ENCODE assay signal across 23 cellular contexts in the genomic region with DNA sequence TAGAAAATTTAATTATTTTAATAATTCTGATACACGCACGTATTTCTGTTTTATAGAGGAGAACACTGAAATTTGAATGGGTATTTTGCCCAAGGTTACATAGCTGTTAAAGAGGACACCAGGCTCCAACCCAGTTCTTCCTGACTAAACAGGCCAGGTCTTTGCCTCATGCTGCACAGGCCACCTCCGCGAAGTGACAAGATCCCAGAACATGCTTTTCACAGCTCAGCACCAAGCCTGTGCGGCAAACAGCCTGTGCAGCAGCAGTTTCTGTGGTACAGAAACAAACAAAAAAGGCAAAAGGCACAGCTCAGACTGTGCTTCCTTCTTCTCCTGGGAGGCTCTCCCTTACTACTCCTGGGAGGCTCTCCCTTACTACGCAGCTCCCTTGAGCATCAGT. TPM values are rescaled to one million over a fixed set of nuclear protein-coding genes. Genes with fewer than 3 reads are reported as not detected.
"Had no signal": no experiment of that assay in that cellular context is flagged by ENCODE, and none has a peak within 500 bp of the region (broad histone marks: within the 10 kb centered on the region; RNA-seq: fewer than 3 reads in every experiment).

No MANE protein-coding gene starts in this region.

- H3K4me3 Mint-ChIP-seq: activated CD4-positive, alpha-beta memory T cell treated with anti-CD3 and anti-CD28 coated beads for 36 hours; activated CD4-positive, alpha-beta T cell treated with anti-CD3 and anti-CD28 coated beads, Interleukin-2, amount 10 ng/mL, durations not matched to agents 7 days and 5 days; activated naive CD4-positive, alpha-beta T cell treated with anti-CD3 and anti-CD28 coated beads, Interleukin-2, amount 10 ng/mL, durations not matched to agents 7 days and 5 days; activated naive CD8-positive, alpha-beta T cell treated with anti-CD3 and anti-CD28 coated beads for 36 hours had no signal

- H3K36me3 Mint-ChIP-seq: activated CD4-positive, alpha-beta memory T cell treated with anti-CD3 and anti-CD28 coated beads for 36 hours; activated naive CD8-positive, alpha-beta T cell treated with anti-CD3 and anti-CD28 coated beads for 36 hours had no signal

- H3K9me3 Mint-ChIP-seq: activated B cell treated with CpG ODN at 0.5 μM for 24 hours; activated CD4-positive, alpha-beta memory T cell treated with anti-CD3 and anti-CD28 coated beads for 36 hours; activated CD4-positive, alpha-beta T cell treated with anti-CD3 and anti-CD28 coated beads, Interleukin-2, amount 10 ng/mL, durations not matched to agents 7 days and 5 days; activated naive CD4-positive, alpha-beta T cell treated with anti-CD3 and anti-CD28 coated beads, Interleukin-2, amount 10 ng/mL, durations not matched to agents 7 days and 5 days; activated naive CD8-positive, alpha-beta T cell treated with anti-CD3 and anti-CD28 coated beads for 36 hours; activated T-cell treated with anti-CD3 and anti-CD28 coated beads, Interleukin-2, amount 50 U/mL, for 72 hours; activated T-helper 2 cell treated with anti-CD3 and anti-CD28 coated beads, Interferon-gamma antibody, Interleukin-2, Interleukin-4, amounts not matched to agents 10 μg/mL and 5 μg/mL and 100 μg/mL, durations not matched to agents 14 hours and 24 hours and 36 hours had no signal

- H3K27ac Mint-ChIP-seq: activated B cell treated with CpG ODN at 0.5 μM for 24 hours; activated CD4-positive, alpha-beta memory T cell treated with anti-CD3 and anti-CD28 coated beads for 36 hours; activated CD4-positive, alpha-beta T cell treated with anti-CD3 and anti-CD28 coated beads, Interleukin-2, amount 10 ng/mL, durations not matched to agents 7 days and 5 days; activated naive CD4-positive, alpha-beta T cell treated with anti-CD3 and anti-CD28 coated beads, Interleukin-2, amount 10 ng/mL, durations not matched to agents 7 days and 5 days; activated naive CD8-positive, alpha-beta T cell treated with anti-CD3 and anti-CD28 coated beads for 36 hours; activated T-cell treated with anti-CD3 and anti-CD28 coated beads, Interleukin-2, amount 50 U/mL, for 72 hours; activated T-helper 2 cell treated with anti-CD3 and anti-CD28 coated beads, Interferon-gamma antibody, Interleukin-2, Interleukin-4, amounts not matched to agents 10 μg/mL and 5 μg/mL and 100 μg/mL, durations not matched to agents 14 hours and 24 hours and 36 hours; T-helper 17 cell had no signal

- ATAC-seq: activated T-cell treated with anti-CD3 and anti-CD28 coated beads, Interleukin-2, amount 50 U/mL, for 72 hours; K562; T-helper 17 cell had no signal

- DNase-seq: activated B cell treated with CpG ODN at 0.5 μM for 24 hours; activated CD4-positive, alpha-beta memory T cell treated with anti-CD3 and anti-CD28 coated beads for 36 hours; activated CD4-positive, alpha-beta T cell treated with anti-CD3 and anti-CD28 coated beads for 1 hour; activated CD4-positive, alpha-beta T cell treated with anti-CD3 and anti-CD28 coated beads, Interleukin-2, amount 10 ng/mL, durations not matched to agents 7 days and 5 days; activated CD8-positive, alpha-beta memory T cell treated with anti-CD3 and anti-CD28 coated beads, Interleukin-2, amount 50 U/mL, for 4 hours; activated gamma-delta T cell treated with Interleukin-2 at 50 U/mL for 16 hours; activated naive CD4-positive, alpha-beta T cell treated with anti-CD3 and anti-CD28 coated beads, Interleukin-2, amount 10 ng/mL, durations not matched to agents 7 days and 5 days; activated naive CD8-positive, alpha-beta T cell treated with anti-CD3 and anti-CD28 coated beads for 36 hours; activated T-cell treated with anti-CD3 and anti-CD28 coated beads, Interleukin-2, amount 50 U/mL, for 72 hours; brain microvascular endothelial cell; Karpas-422; NCI-H1417 treated with DMSO at 0.1 percent for 48 hours; NCI-H1694; NCI-H2029 treated with DMSO at 0.1 percent for 48 hours; NCI-H510A treated with DMSO at 0.1 percent for 48 hours; NCI-H69; SHP77 treated with DMSO at 0.1 percent for 48 hours; T-helper 17 cell; T-helper 9 cell had no signal

- H3K4me3 ChIP-seq: K562 had no signal

- H3K36me3 ChIP-seq: brain microvascular endothelial cell, cardiac muscle cell had no signal

RNA-seq across cellular contexts. Expression of a gene that starts 6.5 kb away (rescaled TPM):
- total RNA-seq: activated B cell treated with CpG ODN at 0.5 μM for 24 hours; activated CD4-positive, alpha-beta memory T cell treated with anti-CD3 and anti-CD28 coated beads for 36 hours; activated CD4-positive, alpha-beta T cell treated with anti-CD3 and anti-CD28 coated beads, Interleukin-2, amount 10 ng/mL, durations not matched to agents 7 days and 5 days; activated naive CD8-positive, alpha-beta T cell treated with anti-CD3 and anti-CD28 coated beads for 36 hours; activated T-helper 2 cell treated with anti-CD3 and anti-CD28 coated beads, Interferon-gamma antibody, Interleukin-2, Interleukin-4, amounts not matched to agents 10 μg/mL and 5 μg/mL and 100 μg/mL, durations not matched to agents 14 hours and 24 hours and 36 hours; cardiac muscle cell; SK-MEL-5; T-helper 17 cell had no signal

RNA-seq across cellular contexts. Expression of a gene that starts 6.6 kb away (rescaled TPM):
- total RNA-seq: activated B cell treated with CpG ODN at 0.5 μM for 24 hours; activated CD4-positive, alpha-beta memory T cell treated with anti-CD3 and anti-CD28 coated beads for 36 hours; activated CD4-positive, alpha-beta T cell treated with anti-CD3 and anti-CD28 coated beads, Interleukin-2, amount 10 ng/mL, durations not matched to agents 7 days and 5 days; activated naive CD8-positive, alpha-beta T cell treated with anti-CD3 and anti-CD28 coated beads for 36 hours; activated T-cell treated with anti-CD3 and anti-CD28 coated beads, Interleukin-2, amount 50 U/mL, for 72 hours; activated T-helper 2 cell treated with anti-CD3 and anti-CD28 coated beads, Interferon-gamma antibody, Interleukin-2, Interleukin-4, amounts not matched to agents 10 μg/mL and 5 μg/mL and 100 μg/mL, durations not matched to agents 14 hours and 24 hours and 36 hours; cardiac muscle cell; SK-MEL-5; T-helper 17 cell had no signal
